ENCODE assay signal across 16 cellular contexts in genomic region chr1:205672395-205672889, GRCh38. TPM values are rescaled to one million over a fixed set of nuclear protein-coding genes. Genes with fewer than 3 reads are reported as not detected.
DNase-seq lines count a peak whose midpoint lies in the region; ATAC-seq and TF ChIP-seq lines count a peak whose summit lies in the region.
"Had no signal": no experiment of that assay in that cellular context is flagged by ENCODE, and none has a peak within 500 bp of the region (broad histone marks: within the 10 kb centered on the region; RNA-seq: fewer than 3 reads in every experiment).

No MANE protein-coding gene starts in this region.

- peak overlapping the region; percentile 75 for H3K27ac Mint-ChIP-seq in memory B cell
- H3K27ac Mint-ChIP-seq: activated CD8-positive, alpha-beta memory T cell treated with anti-CD3 and anti-CD28 coated beads, Interleukin-2, amount 10 ng/mL, durations not matched to agents 7 days and 5 days had no signal

- H3K36me3 Mint-ChIP-seq in memory B cell = no peaks in the 10 kb centered on the region
- H3K36me3 Mint-ChIP-seq: activated CD8-positive, alpha-beta memory T cell treated with anti-CD3 and anti-CD28 coated beads, Interleukin-2, amount 10 ng/mL, durations not matched to agents 7 days and 5 days had no signal

- H3K27me3 Mint-ChIP-seq in memory B cell = no peaks in the 10 kb centered on the region

- peak overlapping the region; percentile 21 for H3K9ac ChIP-seq in NT2/D1 (ENCODE audit: insufficient read length, low read depth)
- peak overlapping the region in 1 of 2 donors; percentile 19 for H3K9ac ChIP-seq in colonic mucosa (ENCODE audit: low read depth in 2 of 2, low read length in 2 of 2)

- TF ChIP-seq CTCF in AG10803 (conservative IDR thresholded peaks at IDR 0.05; ENCODE audit: low read length) (0 out of 2 replicates have a peak, but pooled peaks have one; percentile 0), colonic mucosa (IDR thresholded peaks at IDR 0.05) (peak; percentile 28)

- no peaks in the 10 kb centered on the region for H3K9me3 ChIP-seq in NT2/D1 (ENCODE audit: insufficient read depth, low read length)
- H3K9me3 ChIP-seq in colonic mucosa = no peaks in the 10 kb centered on the region
- H3K9me3 ChIP-seq: HAP-1, testis had no signal

- DNase-seq in AG10803 (ENCODE audit: low read depth) (no peak), NT2/D1 (ENCODE audit: low read depth, low spot score) (no peak), colonic mucosa (no peak), memory B cell (ENCODE audit: low spot score in 2 of 2) (no peak), OCI-M2 (lab: John Stamatoyannopoulos, UW; ENCODE audit: unreplicated experiment) (no peak), NCI-H1105 (lab: John Stamatoyannopoulos, UW) (no peak)
- DNase-seq: activated CD8-positive, alpha-beta memory T cell treated with anti-CD3 and anti-CD28 coated beads, Interleukin-2, amount 10 ng/mL, durations not matched to agents 7 days and 5 days; glutamatergic neuron; left ventricle myocardium superior; NCI-H2171; occipital lobe; stimulated activated CD4-positive, alpha-beta T cell treated with anti-CD3 and anti-CD28 coated beads, Interleukin-12 subunit alpha, Interleukin-12 subunit beta, amount 100 ng/mL, for 4 hours; testis had no signal

- no peaks in the 10 kb centered on the region for H3K27me3 ChIP-seq in NT2/D1 (ENCODE audit: insufficient read depth, insufficient read length)
- no peaks in the 10 kb centered on the region for H3K27me3 ChIP-seq in colonic mucosa
- H3K27me3 ChIP-seq: testis had no signal

- H3K36me3 ChIP-seq in NT2/D1 (ENCODE audit: insufficient read depth, insufficient read length, low read length) (no peaks in the 10 kb centered on the region), colonic mucosa (no peaks in the 10 kb centered on the region)
- H3K36me3 ChIP-seq: HAP-1 had no signal

- no peaks in the 10 kb centered on the region for H3K9me3 Mint-ChIP-seq in memory B cell

- H3K4me1 ChIP-seq in NT2/D1 (ENCODE audit: insufficient read depth, insufficient read length) (peaks cover 39% of the 10 kb centered on the region), colonic mucosa (peaks cover 19% of the 10 kb centered on the region)

- H3K27ac ChIP-seq in colonic mucosa = no peak overlapping the region
- H3K27ac ChIP-seq: testis had no signal

- ATAC-seq in memory B cell (ENCODE audit: low read depth) (no peak), GM21825 (IDR thresholded peaks at IDR 0.05; ENCODE audit: unreplicated experiment) (no peak), GM21381 (IDR thresholded peaks at IDR 0.05; ENCODE audit: unreplicated experiment) (no peak)
- ATAC-seq: activated CD8-positive, alpha-beta memory T cell treated with anti-CD3 and anti-CD28 coated beads, Interleukin-2, amount 10 ng/mL, durations not matched to agents 7 days and 5 days; left ventricle myocardium superior had no signal

- intact Hi-C loops in colonic mucosa (cut with DNase I) = no loop called here

- peaks cover 58% of the 10 kb centered on the region for H3K4me1 Mint-ChIP-seq in memory B cell

- H3K4me3 ChIP-seq in AG10803 (ENCODE audit: low read length) (no peak overlapping the region), NT2/D1 (ENCODE audit: insufficient read length, low read depth) (no peak overlapping the region), colonic mucosa (no peak overlapping the region)
- H3K4me3 ChIP-seq: HAP-1, testis had no signal

- H3K4me3 Mint-ChIP-seq in memory B cell = peak overlapping the region; percentile 51
- H3K4me3 Mint-ChIP-seq: activated CD8-positive, alpha-beta memory T cell treated with anti-CD3 and anti-CD28 coated beads, Interleukin-2, amount 10 ng/mL, durations not matched to agents 7 days and 5 days had no signal

RNA-seq across cellular contexts. Expression of gene SLC45A3, which starts 7.9 kb away (rescaled TPM):
- total RNA-seq in colonic mucosa = 10 to 100 TPM; 17.9 to 29.6 TPM
- total RNA-seq: activated CD8-positive, alpha-beta memory T cell treated with anti-CD3 and anti-CD28 coated beads, Interleukin-2, amount 10 ng/mL, durations not matched to agents 7 days and 5 days had no signal

RNA-seq across cellular contexts. Expression of gene ELK4, which starts 40.6 kb away (rescaled TPM):
- 10 to 100 TPM; 30.5 to 37.6 TPM for total RNA-seq in colonic mucosa
